In genomic region chr7:116970148-116970910, GRCh38 we compare ENCODE assay signal across 10 cellular contexts. TPM values are rescaled to one million over a fixed set of nuclear protein-coding genes. Genes with fewer than 3 reads are reported as not detected.
DNase-seq lines count a peak whose midpoint lies in the region; ATAC-seq and TF ChIP-seq lines count a peak whose summit lies in the region.
"Had no signal": no experiment of that assay in that cellular context is flagged by ENCODE, and none has a peak within 500 bp of the region (broad histone marks: within the 10 kb centered on the region; RNA-seq: fewer than 3 reads in every experiment).

No MANE protein-coding gene starts in this region.

- ATAC-seq in GM19351 (IDR thresholded peaks at IDR 0.05; ENCODE audit: unreplicated experiment): peak; percentile 80
- peak; percentile 76 for ATAC-seq in HG02938 (IDR thresholded peaks at IDR 0.05; ENCODE audit: unreplicated experiment)
- ATAC-seq: CD8-positive, alpha-beta T cell had no signal

- TF ChIP-seq CTCF in GM06990 (IDR thresholded peaks at IDR 0.05; ENCODE audit: insufficient read depth, low read length, poor library complexity, severe bottlenecking): no peak

- in situ Hi-C loops in G401 (cut with HindIII; ENCODE audit: low sequenced_read_pairs): no loop called here

- H3K4me3 ChIP-seq in GM06990 (replicated peaks; ENCODE audit: low read depth, low read length): peak overlapping the region; percentile 3; the same call in 1 of the 2 replicates

- no peaks in the 10 kb centered on the region for H3K27me3 ChIP-seq in GM06990 (replicated peaks; ENCODE audit: control insufficient read depth, insufficient read depth, low read length)

- DNase-seq in GM06990 (ENCODE audit: extremely low read depth, insufficient read length) (peak; percentile 30), MV-4-11 (lab: John Stamatoyannopoulos, UW) (peak; percentile 55), mesenteric fat pad (ENCODE audit: low spot score) (no peak), SIG-M5 treated with dmso at 0.1 percent for 504 hours (lab: John Stamatoyannopoulos, UW; ENCODE audit: unreplicated experiment) (no peak), G401 (ENCODE audit: low spot score) (no peak), superior temporal gyrus (ENCODE audit: extremely low spot score) (no peak)
- DNase-seq: activated naive CD8-positive, alpha-beta T cell treated with anti-CD3 and anti-CD28 coated beads, Interleukin-2, amount 10 ng/mL, durations not matched to agents 7 days and 5 days; CD8-positive, alpha-beta T cell had no signal

- no peaks in the 10 kb centered on the region; the same call in 1 of the 2 replicates for H3K36me3 ChIP-seq in GM06990 (ENCODE audit: control insufficient read depth, insufficient read depth, low read length)

RNA-seq across cellular contexts. Expression of gene ST7, which starts 17.0 kb away (rescaled TPM):
- total RNA-seq in mesenteric fat pad: 17.3 TPM
- 11.2 and 14.7 TPM in 2 replicates for total RNA-seq in G401 (2014; rRNA removed; shearing (Covaris generic))

Comparison
In these comparisons a context has a peak if more than half of its experiments do, and no peak if none do; other contexts are left out.
1. DNase-seq: peak in GM06990 (single experiment) and MV-4-11 (single experiment); none in mesenteric fat pad (single experiment), SIG-M5 treated with dmso at 0.1 percent for 504 hours (single experiment), G401 (single experiment) and superior temporal gyrus (single experiment).